In the genomic region with DNA sequence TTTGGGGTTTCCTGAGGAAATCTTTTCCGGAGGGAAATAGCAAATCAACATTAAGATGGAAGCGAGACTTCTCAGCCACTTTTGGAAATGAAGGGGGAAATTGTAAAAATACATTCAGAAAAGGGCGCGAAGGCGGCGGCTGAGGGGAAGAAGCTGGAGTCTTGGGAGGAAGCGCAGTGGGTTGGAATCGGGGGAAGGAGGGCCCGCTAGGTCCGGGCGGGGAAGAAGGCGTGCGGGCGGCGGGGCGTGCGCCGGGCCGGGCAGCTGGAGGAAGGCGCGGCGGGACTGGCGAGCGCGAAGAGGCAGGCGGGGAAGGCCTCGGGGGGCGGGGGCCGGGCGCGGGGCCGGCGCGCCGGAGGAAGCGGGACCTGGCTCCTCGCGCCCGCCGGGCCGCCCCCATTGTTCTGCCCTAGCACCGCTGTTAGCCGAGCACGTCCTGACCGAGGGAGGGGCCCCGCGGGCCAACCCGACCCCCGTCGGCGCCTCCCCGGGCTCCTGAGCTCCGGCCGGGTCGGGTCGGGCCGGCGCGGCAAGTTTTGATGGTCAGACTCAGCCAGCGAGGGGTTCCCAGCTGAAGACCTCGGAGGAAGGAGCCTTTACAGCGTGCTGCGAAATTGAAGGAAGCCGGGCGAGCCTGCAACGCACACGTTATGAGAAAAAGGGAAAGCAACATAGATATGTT, we compare ENCODE assay signal across 8 cellular contexts. TPM values are rescaled to one million over a fixed set of nuclear protein-coding genes. Genes with fewer than 3 reads are reported as not detected.
DNase-seq lines count a peak whose midpoint lies in the region; ATAC-seq, FAIRE-seq and TF ChIP-seq lines count a peak whose summit lies in the region.

No MANE protein-coding gene starts in this region.

- ATAC-seq in stimulated activated naive CD8-positive, alpha-beta T cell treated with anti-CD3 and anti-CD28 coated beads, Interleukin-15, Interleukin-2, amounts not matched to agents 100 U/mL and 50 U/mL, for 24 hours: peak; percentile 38
- ATAC-seq in HG02981 (IDR thresholded peaks at IDR 0.05; ENCODE audit: unreplicated experiment): no peak

- TSS peak; percentile 93 for BruUV-seq in endothelial cell of umbilical vein (replicated peaks; lab: Mats Ljungman, UMichigan)

- intact Hi-C loops in endothelial cell of umbilical vein (cut with micrococcal nuclease): loop anchor here (1.0 to 10.0 kb wide), 9 partner anchors 7 to 798 kb away; partner anchors contain the start of genes BMI1 and MLLT10

- dilution Hi-C loops in endothelial cell of umbilical vein (cut with MboI; ENCODE audit: extremely low pct_ligation_motif_present, low sequenced_read_pairs): no loop called here

- H3K27me3 ChIP-seq in Loucy (ENCODE audit: insufficient read depth, low read length, poor library complexity, severe bottlenecking) (no peaks in the 10 kb centered on the region), endothelial cell of umbilical vein (ENCODE audit: control insufficient read depth in 2 of 2, insufficient read depth in 2 of 2, low read length in 2 of 2) (no peaks in the 10 kb centered on the region)

- H3K4me2 ChIP-seq in Loucy (ENCODE audit: low read depth, low read length, poor library complexity, severe bottlenecking) (peak overlapping the region; percentile 81), endothelial cell of umbilical vein (ENCODE audit: insufficient read depth, low read length) (peak overlapping the region; percentile 100)

- FAIRE-seq in endothelial cell of umbilical vein (lab: Jason Lieb, UNC): no peak

- POLR2A ChIA-PET in endothelial cell of umbilical vein (lab: Charles Lee): interaction anchor here (0.9 to 2.2 kb wide), 2 partner anchors 31 to 813 kb away, joined by 4 to 11 read pairs; no protein-coding TSS in a partner anchor

- H3K36me3 Mint-ChIP-seq in mesothelial cell of epicardium: no peaks in the 10 kb centered on the region

- no peaks in the 10 kb centered on the region for H3K9me2 ChIP-seq in Loucy (replicated peaks; ENCODE audit: low read depth, low read length)

- H3K9me1 ChIP-seq in endothelial cell of umbilical vein (replicated peaks; ENCODE audit: control insufficient read depth, extremely low read depth, insufficient read depth, low read length): no peaks in the 10 kb centered on the region

- TF ChIP-seq POLR2A in endothelial cell of umbilical vein (IDR thresholded peaks at IDR 0.05; ENCODE audit: low read depth, low read length): no peak

- peak overlapping the region; percentile 100 for H3K27ac Mint-ChIP-seq in mesothelial cell of epicardium

- peak overlapping the region; percentile 97 for H3K27ac ChIP-seq in endothelial cell of umbilical vein (ENCODE audit: insufficient read depth, low read depth, low read length)

- H3K4me1 ChIP-seq in Loucy (ENCODE audit: insufficient read depth, low read length, poor library complexity, severe bottlenecking): peaks cover 38% of the 10 kb centered on the region
- H3K4me1 ChIP-seq in endothelial cell of umbilical vein (ENCODE audit: control insufficient read depth, extremely low read depth, insufficient read depth, low read length): peaks cover 29% of the 10 kb centered on the region

- H3K4me3 Mint-ChIP-seq in mesothelial cell of epicardium: peak overlapping the region; percentile 89

- no peaks in the 10 kb centered on the region for H3K27me3 Mint-ChIP-seq in mesothelial cell of epicardium (ENCODE audit: low read depth)

- H3K79me2 ChIP-seq in Loucy (ENCODE audit: insufficient read depth, low read length) (peaks cover 16% of the 10 kb centered on the region), endothelial cell of umbilical vein (ENCODE audit: control insufficient read depth, insufficient read depth, low read length) (no peaks in the 10 kb centered on the region)

- H3F3A ChIP-seq in Loucy (ENCODE audit: low read depth): peaks cover 14% of the 10 kb centered on the region; the same call in 1 of the 2 replicates

- DNase-seq in SKM-1 treated with dmso at 0.1 percent for 144 hours (lab: John Stamatoyannopoulos, UW; ENCODE audit: unreplicated experiment) (peak; percentile 7), SKM-1 (lab: John Stamatoyannopoulos, UW; ENCODE audit: unreplicated experiment) (no peak), endothelial cell of umbilical vein (ENCODE audit: low read depth, low spot score) (peak; percentile 78), mesothelial cell of epicardium (ENCODE audit: low spot score in 2 of 2, unreplicated experiment in 2 of 2) (peak in 1 of 2 experiments; percentile 68)
- DNase-seq in activated CD8-positive, alpha-beta memory T cell treated with anti-CD3 and anti-CD28 coated beads for 24 hours: peak; percentile 79
- peak; percentile 62 for DNase-seq in stimulated activated naive CD8-positive, alpha-beta T cell treated with anti-CD3 and anti-CD28 coated beads, Interleukin-15, Interleukin-2, amounts not matched to agents 100 U/mL and 50 U/mL, for 24 hours

- no peaks in the 10 kb centered on the region for H3K9me3 ChIP-seq in Loucy (ENCODE audit: insufficient read depth, low read depth, low read length)
- no peaks in the 10 kb centered on the region for H3K9me3 ChIP-seq in endothelial cell of umbilical vein (replicated peaks; ENCODE audit: control insufficient read depth, insufficient read depth, low read length)

- H2AFZ ChIP-seq in Loucy (ENCODE audit: low read length): no peak overlapping the region
- peak overlapping the region; percentile 53 for H2AFZ ChIP-seq in endothelial cell of umbilical vein (ENCODE audit: low read depth, low read length)

- no peaks in the 10 kb centered on the region for H3K9me3 Mint-ChIP-seq in mesothelial cell of epicardium

- H3K4me3 ChIP-seq in Loucy (ENCODE audit: low read length, poor library complexity, severe bottlenecking): peak overlapping the region; percentile 85
- H3K4me3 ChIP-seq in endothelial cell of umbilical vein (replicated peaks in 1 of 3; ENCODE audit: insufficient read depth in 1 of 3, low read depth in 1 of 3, low read length in 3 of 3): peak overlapping the region; percentile 48 to 78 (median 73)

- H3K9ac ChIP-seq in Loucy (ENCODE audit: low read depth, low read length, poor library complexity, severe bottlenecking): peak overlapping the region; percentile 98
- peak overlapping the region; percentile 99 for H3K9ac ChIP-seq in endothelial cell of umbilical vein (replicated peaks; ENCODE audit: extremely low read depth, insufficient read depth, low read length)

- CTCF ChIA-PET in endothelial cell of umbilical vein (lab: Charles Lee): interaction anchor here (0.7 to 3.1 kb wide), 7 partner anchors 8 to 447 kb away, joined by 3 to 38 read pairs (median 6); no protein-coding TSS in a partner anchor

- H3K36me3 ChIP-seq in Loucy (ENCODE audit: insufficient read depth, low read length) (no peaks in the 10 kb centered on the region), endothelial cell of umbilical vein (ENCODE audit: control insufficient read depth in 2 of 2, extremely low read depth in 1 of 2, insufficient read depth in 2 of 2, low read length in 2 of 2) (no peaks in the 10 kb centered on the region)

- no peak for TF ChIP-seq CTCF in Loucy (conservative IDR thresholded peaks at IDR 0.05; ENCODE audit: low read length)
- TF ChIP-seq CTCF in endothelial cell of umbilical vein (IDR thresholded peaks at IDR 0.05; ENCODE audit: extremely low read depth in 1 of 2, insufficient read depth in 1 of 2, low read depth in 1 of 2, low read length in 2 of 2): no peak
- TF ChIP-seq CTCF in mesothelial cell of epicardium (IDR thresholded peaks at IDR 0.05; ENCODE audit: unreplicated experiment): no peak

- H4K20me1 ChIP-seq in Loucy (ENCODE audit: insufficient read depth, low read length, poor library complexity, severe bottlenecking) (no peaks in the 10 kb centered on the region), endothelial cell of umbilical vein (replicated peaks; ENCODE audit: control insufficient read depth, extremely low read depth, insufficient read depth, low read length) (no peaks in the 10 kb centered on the region)

- H3K4me1 Mint-ChIP-seq in mesothelial cell of epicardium: peaks cover 56% of the 10 kb centered on the region

TF ChIP-seq in endothelial cell of umbilical vein, 7 proteins besides CTCF, POLR2A, EP300 and RAD21:
- peak; percentile 40 for TF ChIP-seq GATA2 (IDR thresholded peaks at IDR 0.05; ENCODE audit: insufficient read depth, insufficient read length, low read depth, low read length)
- TF ChIP-seq POLR2AphosphoS5 (IDR thresholded peaks at IDR 0.05; ENCODE audit: insufficient read depth, low read depth, low read length): peak; percentile 91
- TF ChIP-seq EZH2 (IDR thresholded peaks at IDR 0.05; ENCODE audit: borderline replicate concordance, low read depth, low read length, severe bottlenecking): no peak
- no peak for TF ChIP-seq FOS (IDR thresholded peaks at IDR 0.05; ENCODE audit: borderline replicate concordance, insufficient read depth, low read length)
- TF ChIP-seq MAX (IDR thresholded peaks at IDR 0.05; ENCODE audit: insufficient read depth, insufficient read length): no peak
- no peak for TF ChIP-seq MYC (IDR thresholded peaks at IDR 0.05; ENCODE audit: low read depth, low read length)
- no peak for TF ChIP-seq JUN (IDR thresholded peaks at IDR 0.05; ENCODE audit: borderline replicate concordance, insufficient read depth, insufficient read length, low read depth)

RNA-seq across cellular contexts. Expression of gene SKIDA1, which starts 1.6 kb away (rescaled TPM):
- 0.71 and 0.83 TPM in 2 replicates for total RNA-seq in endothelial cell of umbilical vein
- 0.11 and 0.21 TPM in 2 replicates for polyA plus RNA-seq in endothelial cell of umbilical vein
- 0.18 and 0.23 TPM in 2 replicates for polyA plus RNA-seq in endothelial cell of umbilical vein (2011; cell fraction: cytosol; rRNA removed)
- polyA plus RNA-seq in endothelial cell of umbilical vein (2011; cell fraction: nucleus; rRNA removed): 0.35 and 1.5 TPM in 2 replicates
- 0.27 and 0.33 TPM in 2 replicates for polyA plus RNA-seq in endothelial cell of umbilical vein (2012)
- polyA minus RNA-seq in endothelial cell of umbilical vein: 0.36 and 0.73 TPM in 2 replicates
- polyA minus RNA-seq in endothelial cell of umbilical vein (2011; cell fraction: cytosol; rRNA and poly(A)+ RNA removed): 0.41 TPM
- polyA minus RNA-seq in endothelial cell of umbilical vein (2011; cell fraction: nucleus; rRNA and poly(A)+ RNA removed): 0.24 and 0.53 TPM in 2 replicates
- 9.7 to 10.4 TPM (median 9.7 TPM) in 3 replicates for total RNA-seq in mesothelial cell of epicardium

RNA-seq across cellular contexts. Expression of gene MLLT10, which starts 6.9 kb away (rescaled TPM):
- total RNA-seq in endothelial cell of umbilical vein: 54.0 and 54.6 TPM in 2 replicates
- polyA plus RNA-seq in endothelial cell of umbilical vein: 30.6 and 35.4 TPM in 2 replicates
- polyA plus RNA-seq in endothelial cell of umbilical vein (2011; cell fraction: cytosol; rRNA removed): 25.9 and 26.4 TPM in 2 replicates
- polyA plus RNA-seq in endothelial cell of umbilical vein (2011; cell fraction: nucleus; rRNA removed): 78.7 and 85.6 TPM in 2 replicates
- polyA plus RNA-seq in endothelial cell of umbilical vein (2012): 23.7 and 30.4 TPM in 2 replicates
- 133 and 157 TPM in 2 replicates for polyA minus RNA-seq in endothelial cell of umbilical vein
- polyA minus RNA-seq in endothelial cell of umbilical vein (2011; cell fraction: cytosol; rRNA and poly(A)+ RNA removed): 9.7 TPM
- 123 and 131 TPM in 2 replicates for polyA minus RNA-seq in endothelial cell of umbilical vein (2011; cell fraction: nucleus; rRNA and poly(A)+ RNA removed)
- 56.1 to 64.4 TPM (median 62.5 TPM) in 3 replicates for total RNA-seq in mesothelial cell of epicardium
